2 cellular contexts compared by ENCODE assay signal in the genomic region with DNA sequence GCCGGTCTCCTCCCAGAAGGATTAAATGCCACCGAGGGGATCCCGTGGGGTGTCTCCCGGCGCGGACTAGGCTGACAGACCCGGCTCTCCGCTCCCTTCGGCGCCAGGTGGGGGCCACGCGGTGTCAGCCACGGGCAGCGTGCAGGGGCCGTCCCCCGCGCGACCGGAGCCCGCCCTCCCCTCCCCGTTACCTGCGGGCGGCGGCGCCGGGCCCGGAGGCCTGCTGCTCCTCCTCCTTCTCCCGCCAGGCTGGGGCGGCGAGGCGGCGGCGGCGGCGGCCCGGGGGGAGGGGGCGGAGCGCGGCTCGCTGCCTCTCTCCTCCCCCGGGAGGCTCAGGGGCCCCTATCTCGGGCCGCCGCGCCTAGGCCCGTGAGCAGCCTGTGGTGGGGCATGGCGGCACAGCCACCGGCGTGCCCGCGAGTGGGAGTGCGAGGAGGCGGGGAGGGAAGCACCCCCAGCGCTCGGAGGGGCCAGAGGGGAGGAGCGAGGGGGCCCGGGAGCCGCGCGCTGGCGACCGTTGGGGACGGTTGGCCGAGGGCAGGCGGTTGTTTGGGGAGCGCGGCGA.
TF ChIP-seq lines count a peak whose summit lies in the region.

No MANE protein-coding gene starts in this region.

TF ChIP-seq in HEK293, 187 proteins besides CTCF, POLR2A, EP300 and RAD21 (continued from another document and continues in another):
- TF ChIP-seq, protein P1, sequence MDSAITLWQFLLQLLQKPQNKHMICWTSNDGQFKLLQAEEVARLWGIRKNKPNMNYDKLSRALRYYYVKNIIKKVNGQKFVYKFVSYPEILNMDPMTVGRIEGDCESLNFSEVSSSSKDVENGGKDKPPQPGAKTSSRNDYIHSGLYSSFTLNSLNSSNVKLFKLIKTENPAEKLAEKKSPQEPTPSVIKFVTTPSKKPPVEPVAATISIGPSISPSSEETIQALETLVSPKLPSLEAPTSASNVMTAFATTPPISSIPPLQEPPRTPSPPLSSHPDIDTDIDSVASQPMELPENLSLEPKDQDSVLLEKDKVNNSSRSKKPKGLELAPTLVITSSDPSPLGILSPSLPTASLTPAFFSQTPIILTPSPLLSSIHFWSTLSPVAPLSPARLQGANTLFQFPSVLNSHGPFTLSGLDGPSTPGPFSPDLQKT (IDR thresholded peaks at IDR 0.05; ENCODE audit: borderline replicate concordance, low read depth, low read length): no peak
- TF ChIP-seq ZNF76 (tag by site-specific recombination; IDR thresholded peaks at IDR 0.05; ENCODE audit: borderline replicate concordance, low read depth): no peak
- no peak for TF ChIP-seq ZNF391 (tag by site-specific recombination; IDR thresholded peaks at IDR 0.05; ENCODE audit: borderline replicate concordance, low read depth)
- TF ChIP-seq ZNF335 (tag by site-specific recombination; conservative IDR thresholded peaks at IDR 0.05): 0 out of 2 replicates have a peak, but pooled peaks have one; percentile 1
- TF ChIP-seq ZNF341 (tag by site-specific recombination; IDR thresholded peaks at IDR 0.05; ENCODE audit: low read depth): peak; percentile 56
- 0 out of 2 replicates have a peak, but pooled peaks have one; percentile 30 for TF ChIP-seq YY1 (tag by site-specific recombination; IDR thresholded peaks at IDR 0.05)
- TF ChIP-seq MYNN (tag by site-specific recombination; IDR thresholded peaks at IDR 0.05; ENCODE audit: borderline replicate concordance): no peak
- TF ChIP-seq, protein P2, sequence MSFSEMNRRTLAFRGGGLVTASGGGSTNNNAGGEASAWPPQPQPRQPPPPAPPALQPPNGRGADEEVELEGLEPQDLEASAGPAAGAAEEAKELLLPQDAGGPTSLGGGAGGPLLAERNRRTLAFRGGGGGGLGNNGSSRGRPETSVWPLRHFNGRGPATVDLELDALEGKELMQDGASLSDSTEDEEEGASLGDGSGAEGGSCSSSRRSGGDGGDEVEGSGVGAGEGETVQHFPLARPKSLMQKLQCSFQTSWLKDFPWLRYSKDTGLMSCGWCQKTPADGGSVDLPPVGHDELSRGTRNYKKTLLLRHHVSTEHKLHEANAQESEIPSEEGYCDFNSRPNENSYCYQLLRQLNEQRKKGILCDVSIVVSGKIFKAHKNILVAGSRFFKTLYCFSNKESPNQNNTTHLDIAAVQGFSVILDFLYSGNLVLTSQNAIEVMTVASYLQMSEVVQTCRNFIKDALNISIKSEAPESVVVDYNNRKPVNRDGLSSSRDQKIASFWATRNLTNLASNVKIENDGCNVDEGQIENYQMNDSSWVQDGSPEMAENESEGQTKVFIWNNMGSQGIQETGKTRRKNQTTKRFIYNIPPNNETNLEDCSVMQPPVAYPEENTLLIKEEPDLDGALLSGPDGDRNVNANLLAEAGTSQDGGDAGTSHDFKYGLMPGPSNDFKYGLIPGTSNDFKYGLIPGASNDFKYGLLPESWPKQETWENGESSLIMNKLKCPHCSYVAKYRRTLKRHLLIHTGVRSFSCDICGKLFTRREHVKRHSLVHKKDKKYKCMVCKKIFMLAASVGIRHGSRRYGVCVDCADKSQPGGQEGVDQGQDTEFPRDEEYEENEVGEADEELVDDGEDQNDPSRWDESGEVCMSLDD (tag by site-specific recombination; IDR thresholded peaks at IDR 0.05): no peak
- no peak for TF ChIP-seq ZFP37 (tag by site-specific recombination; IDR thresholded peaks at IDR 0.05)
- no peak for TF ChIP-seq ZBTB21 (tag by site-specific recombination; IDR thresholded peaks at IDR 0.05)
- TF ChIP-seq KLF8 (tag by site-specific recombination; IDR thresholded peaks at IDR 0.05): 0 out of 2 replicates have a peak, but pooled peaks have one; percentile 20
- TF ChIP-seq ZNF654 (tag by site-specific recombination; IDR thresholded peaks at IDR 0.05; ENCODE audit: low read depth): no peak
- no peak for TF ChIP-seq ZNF302 (tag by site-specific recombination; IDR thresholded peaks at IDR 0.05; ENCODE audit: low read depth)
- TF ChIP-seq IKZF3 (tag by site-specific recombination; IDR thresholded peaks at IDR 0.05): 0 out of 2 replicates have a peak, but pooled peaks have one; percentile 34
- TF ChIP-seq ZBTB20 (tag by site-specific recombination; IDR thresholded peaks at IDR 0.05): peak; percentile 78; the same call in 1 of the 2 replicates
- TF ChIP-seq ZSCAN30 (tag by site-specific recombination; IDR thresholded peaks at IDR 0.05): peak; percentile 35; the same call in 1 of the 2 replicates
- TF ChIP-seq YY2 (tag by site-specific recombination; IDR thresholded peaks at IDR 0.05): no peak
- TF ChIP-seq ZNF202 (tag by site-specific recombination; IDR thresholded peaks at IDR 0.05; ENCODE audit: borderline replicate concordance): 0 out of 2 replicates have a peak, but pooled peaks have one; percentile 22
- TF ChIP-seq SP3 (tag by site-specific recombination; IDR thresholded peaks at IDR 0.05): peak; percentile 52; the same call in 1 of the 2 replicates
- TF ChIP-seq ZNF561 (tag by site-specific recombination; IDR thresholded peaks at IDR 0.05; ENCODE audit: borderline replicate concordance): no peak
- peak; percentile 68 for TF ChIP-seq MZF1 (tag by site-specific recombination; IDR thresholded peaks at IDR 0.05; ENCODE audit: borderline replicate concordance)
- peak; percentile 76 for TF ChIP-seq GLIS2 (tag by site-specific recombination; IDR thresholded peaks at IDR 0.05)
- peak; percentile 62 for TF ChIP-seq ZFHX2 (tag by site-specific recombination; conservative IDR thresholded peaks at IDR 0.05)
- no peak for TF ChIP-seq ZNF792 (tag by site-specific recombination; IDR thresholded peaks at IDR 0.05)
- 0 out of 2 replicates have a peak, but pooled peaks have one; percentile 32 for TF ChIP-seq ZBTB8A (tag by site-specific recombination; IDR thresholded peaks at IDR 0.05)
- TF ChIP-seq ZNF239 (tag by site-specific recombination; IDR thresholded peaks at IDR 0.05): no peak
- TF ChIP-seq, protein P3, sequence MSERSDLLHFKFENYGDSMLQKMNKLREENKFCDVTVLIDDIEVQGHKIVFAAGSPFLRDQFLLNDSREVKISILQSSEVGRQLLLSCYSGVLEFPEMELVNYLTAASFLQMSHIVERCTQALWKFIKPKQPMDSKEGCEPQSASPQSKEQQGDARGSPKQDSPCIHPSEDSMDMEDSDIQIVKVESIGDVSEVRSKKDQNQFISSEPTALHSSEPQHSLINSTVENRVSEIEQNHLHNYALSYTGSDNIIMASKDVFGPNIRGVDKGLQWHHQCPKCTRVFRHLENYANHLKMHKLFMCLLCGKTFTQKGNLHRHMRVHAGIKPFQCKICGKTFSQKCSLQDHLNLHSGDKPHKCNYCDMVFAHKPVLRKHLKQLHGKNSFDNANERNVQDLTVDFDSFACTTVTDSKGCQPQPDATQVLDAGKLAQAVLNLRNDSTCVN (tag by site-specific recombination; optimal IDR thresholded peaks at IDR 0.05): peak; percentile 58

TF ChIP-seq in liver, 16 proteins besides CTCF, POLR2A, EP300 and RAD21 (continued from another document):
- TF ChIP-seq, protein P4, sequence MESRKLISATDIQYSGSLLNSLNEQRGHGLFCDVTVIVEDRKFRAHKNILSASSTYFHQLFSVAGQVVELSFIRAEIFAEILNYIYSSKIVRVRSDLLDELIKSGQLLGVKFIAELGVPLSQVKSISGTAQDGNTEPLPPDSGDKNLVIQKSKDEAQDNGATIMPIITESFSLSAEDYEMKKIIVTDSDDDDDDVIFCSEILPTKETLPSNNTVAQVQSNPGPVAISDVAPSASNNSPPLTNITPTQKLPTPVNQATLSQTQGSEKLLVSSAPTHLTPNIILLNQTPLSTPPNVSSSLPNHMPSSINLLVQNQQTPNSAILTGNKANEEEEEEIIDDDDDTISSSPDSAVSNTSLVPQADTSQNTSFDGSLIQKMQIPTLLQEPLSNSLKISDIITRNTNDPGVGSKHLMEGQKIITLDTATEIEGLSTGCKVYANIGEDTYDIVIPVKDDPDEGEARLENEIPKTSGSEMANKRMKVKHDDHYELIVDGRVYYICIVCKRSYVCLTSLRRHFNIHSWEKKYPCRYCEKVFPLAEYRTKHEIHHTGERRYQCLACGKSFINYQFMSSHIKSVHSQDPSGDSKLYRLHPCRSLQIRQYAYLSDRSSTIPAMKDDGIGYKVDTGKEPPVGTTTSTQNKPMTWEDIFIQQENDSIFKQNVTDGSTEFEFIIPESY (IDR thresholded peaks at IDR 0.05): no peak
- TF ChIP-seq FOXA1 (IDR thresholded peaks at IDR 0.05): no peak
- no peak for TF ChIP-seq EGR1 (IDR thresholded peaks at IDR 0.05; ENCODE audit: low read depth in 2 of 2)
- TF ChIP-seq SP1 (IDR thresholded peaks at IDR 0.05): no peak
- TF ChIP-seq, protein P5, sequence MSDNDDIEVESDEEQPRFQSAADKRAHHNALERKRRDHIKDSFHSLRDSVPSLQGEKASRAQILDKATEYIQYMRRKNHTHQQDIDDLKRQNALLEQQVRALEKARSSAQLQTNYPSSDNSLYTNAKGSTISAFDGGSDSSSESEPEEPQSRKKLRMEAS (IDR thresholded peaks at IDR 0.05): no peak
- TF ChIP-seq HNF4A (conservative IDR thresholded peaks at IDR 0.05): no peak
- TF ChIP-seq JUND (IDR thresholded peaks at IDR 0.05): no peak
- TF ChIP-seq, protein P6, sequence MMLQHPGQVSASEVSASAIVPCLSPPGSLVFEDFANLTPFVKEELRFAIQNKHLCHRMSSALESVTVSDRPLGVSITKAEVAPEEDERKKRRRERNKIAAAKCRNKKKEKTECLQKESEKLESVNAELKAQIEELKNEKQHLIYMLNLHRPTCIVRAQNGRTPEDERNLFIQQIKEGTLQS (IDR thresholded peaks at IDR 0.05): no peak
TF ChIP-seq in liver: peak in this region for 0.
